26 cellular contexts compared by ENCODE assay signal in genomic region chr11:75721852-75722668, GRCh38. TPM values are rescaled to one million over a fixed set of nuclear protein-coding genes. Genes with fewer than 3 reads are reported as not detected.
DNase-seq lines count a peak whose midpoint lies in the region; FAIRE-seq and TF ChIP-seq lines count a peak whose summit lies in the region.
"Had no signal": no experiment of that assay in that cellular context is flagged by ENCODE, and none has a peak within 500 bp of the region (broad histone marks: within the 10 kb centered on the region; RNA-seq: fewer than 3 reads in every experiment).

No MANE protein-coding gene starts in this region.

- H3K27ac ChIP-seq in endothelial cell of umbilical vein (ENCODE audit: insufficient read depth, low read depth, low read length) (no peak overlapping the region), osteoblast (ENCODE audit: low read depth, low read length) (no peak overlapping the region), SK-N-SH (ENCODE audit: low read depth in 2 of 2, low read length in 1 of 2) (no peak overlapping the region), coronary artery (no peak overlapping the region)
- H3K27ac ChIP-seq: heart left ventricle, pancreas, right atrium auricular region had no signal

- H4K20me1 ChIP-seq in endothelial cell of umbilical vein (replicated peaks; ENCODE audit: control insufficient read depth, extremely low read depth, insufficient read depth, low read length), result no peaks in the 10 kb centered on the region
- no peaks in the 10 kb centered on the region for H4K20me1 ChIP-seq in osteoblast (ENCODE audit: insufficient read depth, low read length)
- H4K20me1 ChIP-seq in SK-N-SH (ENCODE audit: insufficient read depth), result no peaks in the 10 kb centered on the region

- BruUV-seq in endothelial cell of umbilical vein (replicated peaks; lab: Mats Ljungman, UMichigan), result no TSS peak

- H3F3A ChIP-seq in SK-N-SH (replicated peaks; ENCODE audit: insufficient read depth), result no peaks in the 10 kb centered on the region

- no peak for TF ChIP-seq RAD21 in SK-N-SH (IDR thresholded peaks at IDR 0.05; ENCODE audit: low read length)

- H3K4me1 ChIP-seq in endothelial cell of umbilical vein (ENCODE audit: control insufficient read depth, extremely low read depth, insufficient read depth, low read length) (no peaks in the 10 kb centered on the region), osteoblast (ENCODE audit: insufficient read depth, low read length) (no peaks in the 10 kb centered on the region), SK-N-SH (ENCODE audit: control insufficient read depth in 1 of 2, insufficient read depth in 2 of 2, low read depth in 1 of 2, low read length in 1 of 2) (peaks cover 0 to 12% of the 10 kb centered on the region in 2 experiments; a peak in 1 of 4 replicates)
- H3K4me1 ChIP-seq: ascending aorta, pancreas, right atrium auricular region had no signal

- TF ChIP-seq EP300 in SK-N-SH (IDR thresholded peaks at IDR 0.05; ENCODE audit: borderline replicate concordance in 1 of 2, low read depth in 1 of 2, low read length in 1 of 2), result no peak

- intact Hi-C loops in endothelial cell of umbilical vein (cut with micrococcal nuclease), result loop anchor here (2.0 to 5.0 kb wide), 3 partner anchors 81 to 595 kb away; no protein-coding TSS in a partner anchor

- no peaks in the 10 kb centered on the region for H3K9me3 ChIP-seq in endothelial cell of umbilical vein (replicated peaks; ENCODE audit: control insufficient read depth, insufficient read depth, low read length)
- no peaks in the 10 kb centered on the region for H3K9me3 ChIP-seq in osteoblast (ENCODE audit: low read depth, low read length)
- no peaks in the 10 kb centered on the region for H3K9me3 ChIP-seq in SK-N-SH
- H3K9me3 ChIP-seq: ascending aorta, heart left ventricle, pancreas, right atrium auricular region had no signal

- no peak for TF ChIP-seq POLR2A in endothelial cell of umbilical vein (IDR thresholded peaks at IDR 0.05; ENCODE audit: low read depth, low read length)

- H3K79me2 ChIP-seq in endothelial cell of umbilical vein (ENCODE audit: control insufficient read depth, insufficient read depth, low read length) (no peaks in the 10 kb centered on the region), osteoblast (ENCODE audit: insufficient read depth, low read length) (no peaks in the 10 kb centered on the region), SK-N-SH (ENCODE audit: insufficient read depth) (no peaks in the 10 kb centered on the region)

- POLR2A ChIA-PET in endothelial cell of umbilical vein (lab: Charles Lee) (no interaction called here), SK-N-SH (lab: Yijun Ruan, JAX) (no interaction called here)

- H3K9ac ChIP-seq in endothelial cell of umbilical vein (replicated peaks; ENCODE audit: extremely low read depth, insufficient read depth, low read length) (no peak overlapping the region), SK-N-SH (no peak overlapping the region)

- H3K36me3 ChIP-seq in endothelial cell of umbilical vein (ENCODE audit: control insufficient read depth in 2 of 2, extremely low read depth in 1 of 2, insufficient read depth in 2 of 2, low read length in 2 of 2) (no peaks in the 10 kb centered on the region), osteoblast (ENCODE audit: insufficient read depth, low read length) (no peaks in the 10 kb centered on the region), SK-N-SH (replicated peaks in 1 of 2; ENCODE audit: control insufficient read depth in 1 of 2, insufficient read depth in 2 of 2, low read length in 1 of 2) (no peaks in the 10 kb centered on the region)
- H3K36me3 ChIP-seq: ascending aorta, heart left ventricle, pancreas, right atrium auricular region had no signal

- H3K9me1 ChIP-seq in endothelial cell of umbilical vein (replicated peaks; ENCODE audit: control insufficient read depth, extremely low read depth, insufficient read depth, low read length), result no peaks in the 10 kb centered on the region

- H3K27me3 ChIP-seq in endothelial cell of umbilical vein (ENCODE audit: control insufficient read depth in 2 of 2, insufficient read depth in 2 of 2, low read length in 2 of 2), result peaks cover 0 to 2% of the 10 kb centered on the region in 2 experiments
- H3K27me3 ChIP-seq in osteoblast (ENCODE audit: insufficient read depth, low read length), result peaks cover 8% of the 10 kb centered on the region
- no peaks in the 10 kb centered on the region for H3K27me3 ChIP-seq in SK-N-SH (ENCODE audit: insufficient read depth)
- H3K27me3 ChIP-seq: ascending aorta, heart left ventricle, pancreas, right atrium auricular region had no signal

- H3K4me2 ChIP-seq in endothelial cell of umbilical vein (ENCODE audit: insufficient read depth, low read length) (no peak overlapping the region), osteoblast (ENCODE audit: insufficient read depth, low read length) (no peak overlapping the region), SK-N-SH (no peak overlapping the region)

- WGBS in SK-N-SH (ENCODE audit: low lambda C conversion rate), result 91% methylated on average over 14 of the region's 14 CpGs

- TF ChIP-seq CTCF in GM12864 (IDR thresholded peaks at IDR 0.05; ENCODE audit: low read depth, low read length, missing control alignments) (peak; percentile 1), endothelial cell of umbilical vein (IDR thresholded peaks at IDR 0.05; ENCODE audit: extremely low read depth in 1 of 2, insufficient read depth in 1 of 2, low read depth in 1 of 2, low read length in 2 of 2) (no peak), osteoblast (IDR thresholded peaks at IDR 0.05; ENCODE audit: extremely low read depth, low read depth, low read length) (no peak), SK-N-SH (IDR thresholded peaks at IDR 0.05) (no peak), coronary artery (IDR thresholded peaks at IDR 0.05) (no peak)

- H2AFZ ChIP-seq in endothelial cell of umbilical vein (ENCODE audit: low read depth, low read length) (peak overlapping the region; percentile 15), osteoblast (ENCODE audit: low read length) (peak overlapping the region; percentile 18), SK-N-SH (ENCODE audit: low read depth) (no peak overlapping the region)

- no peak overlapping the region for H3K4me3 ChIP-seq in GM12864 (ENCODE audit: low read depth, low read length)
- no peak overlapping the region for H3K4me3 ChIP-seq in endothelial cell of umbilical vein (replicated peaks in 1 of 3; ENCODE audit: insufficient read depth in 1 of 3, low read depth in 1 of 3, low read length in 3 of 3)
- H3K4me3 ChIP-seq in osteoblast (ENCODE audit: insufficient read depth, low read length), result no peak overlapping the region
- no peak overlapping the region for H3K4me3 ChIP-seq in SK-N-SH (ENCODE audit: low read depth in 2 of 2, low read length in 1 of 2)
- H3K4me3 ChIP-seq in coronary artery, result no peak overlapping the region
- H3K4me3 ChIP-seq: ascending aorta, heart left ventricle, pancreas, right atrium auricular region had no signal

- dilution Hi-C loops in endothelial cell of umbilical vein (cut with MboI; ENCODE audit: extremely low pct_ligation_motif_present, low sequenced_read_pairs), result no loop called here

- no peaks in the 10 kb centered on the region for H3K9me2 ChIP-seq in SK-N-SH

- DNase-seq in GM12864 (ENCODE audit: low read depth), result no peak
- peak; percentile 8 for DNase-seq in NCI-H69 (lab: John Stamatoyannopoulos, UW)
- DNase-seq in endothelial cell of umbilical vein (ENCODE audit: low read depth, low spot score), result no peak
- no peak for DNase-seq in osteoblast (ENCODE audit: insufficient read length, low spot score, missing footprints)
- no peak for DNase-seq in frontal cortex (ENCODE audit: low spot score in 2 of 2)
- DNase-seq in SK-N-SH, result no peak
- no peak for DNase-seq in coronary artery (ENCODE audit: low spot score)
- DNase-seq: activated CD4-positive, alpha-beta T cell treated with anti-CD3 and anti-CD28 coated beads, Interleukin-2, amount 10 ng/mL, durations not matched to agents 7 days and 5 days; CD4-positive, CD25-positive, alpha-beta regulatory T cell; effector CD4-positive, alpha-beta T cell; heart left ventricle; NCI-H146; NCI-H446 treated with DMSO at 0.1 percent for 48 hours; NK-92 treated with Interleukin-12 subunit alpha and Interleukin-12 subunit beta, amount 100 ng/mL, for 24 hours; pancreas; stimulated activated CD4-positive, alpha-beta T cell treated with anti-CD3 and anti-CD28 coated beads, Interleukin-12 subunit alpha, Interleukin-12 subunit beta, amount 100 ng/mL, for 4 hours; stimulated activated CD4-positive, alpha-beta T cell treated with anti-CD3 and anti-CD28 coated beads, Interleukin-4, amount 100 ng/mL, for 4 hours; stimulated activated naive CD4-positive, alpha-beta T cell treated with Interleukin-2 at 50 U/mL for 16 hours had no signal

- FAIRE-seq in endothelial cell of umbilical vein (lab: Jason Lieb, UNC) (no peak), frontal cortex (lab: Jason Lieb, UNC) (no peak)
- FAIRE-seq: pancreas had no signal

- CTCF ChIA-PET in endothelial cell of umbilical vein (lab: Charles Lee), result interaction anchor here (0.7 to 2.9 kb wide), 12 partner anchors 16 to 430 kb away, joined by 3 to 33 read pairs (median 6); no protein-coding TSS in a partner anchor
- CTCF ChIA-PET in SK-N-SH (lab: Yijun Ruan, JAX), result interaction anchor here (1.0 to 2.7 kb wide), 12 partner anchors 7 to 146 kb away, joined by 3 to 21 read pairs (median 6); partner anchors contain the start of genes DGAT2 and UVRAG

RNA-seq across cellular contexts. Expression of gene MOGAT2, which starts 4.4 kb away (rescaled TPM):
- total RNA-seq in endothelial cell of umbilical vein (not detected in 2 replicates), osteoblast (not detected in 2 replicates), frontal cortex (not detected)
- polyA plus RNA-seq in endothelial cell of umbilical vein (not detected in 2 replicates), SK-N-SH (2012; rRNA removed) (0.03 TPM in 1 of 2 replicates, not detected in the other)
- polyA plus RNA-seq in endothelial cell of umbilical vein (2011; cell fraction: cytosol; rRNA removed), result not detected in 2 replicates
- polyA plus RNA-seq in endothelial cell of umbilical vein (2011; cell fraction: nucleus; rRNA removed), result not detected in 2 replicates
- not detected in 2 replicates for polyA plus RNA-seq in endothelial cell of umbilical vein (2012)
- polyA minus RNA-seq in endothelial cell of umbilical vein, result 0.17 TPM in 1 of 2 replicates, not detected in the other
- not detected for polyA minus RNA-seq in endothelial cell of umbilical vein (2011; cell fraction: cytosol; rRNA and poly(A)+ RNA removed)
- not detected in 2 replicates for polyA minus RNA-seq in endothelial cell of umbilical vein (2011; cell fraction: nucleus; rRNA and poly(A)+ RNA removed)
- not detected in 2 replicates for polyA plus RNA-seq in SK-N-SH (2012; cell fraction: cytosol; rRNA removed)
- polyA plus RNA-seq in SK-N-SH (2012; cell fraction: nucleus; rRNA removed), result 0.04 TPM in 2 replicates
- total RNA-seq: activated CD4-positive, alpha-beta T cell treated with anti-CD3 and anti-CD28 coated beads, Interleukin-2, amount 10 ng/mL, durations not matched to agents 7 days and 5 days; ascending aorta; CD4-positive, CD25-positive, alpha-beta regulatory T cell; epithelial cell of proximal tubule; G401; mesothelial cell of epicardium; natural killer cell treated with Interleukin-12 subunit alpha and Interleukin-12 subunit beta and Interleukin-15 and Interleukin-18, amount 100 ng/mL, for 72 hours; right atrium auricular region; T-helper 2 cell treated with Interferon-gamma antibody and Interleukin-4, amounts not matched to agents 100 ng/mL and 5 ng/mL, for 36 hours had no signal
- polyA plus RNA-seq: CD4-positive, CD25-positive, alpha-beta regulatory T cell; IgD-negative memory B cell had no signal

RNA-seq across cellular contexts. Expression of gene DGAT2, which starts 46.5 kb away (rescaled TPM):
- 0.55 TPM in 2 replicates for total RNA-seq in endothelial cell of umbilical vein
- 0.79 and 0.83 TPM in 2 replicates for polyA plus RNA-seq in endothelial cell of umbilical vein
- 0.39 and 0.48 TPM in 2 replicates for polyA plus RNA-seq in endothelial cell of umbilical vein (2011; cell fraction: cytosol; rRNA removed)
- polyA plus RNA-seq in endothelial cell of umbilical vein (2011; cell fraction: nucleus; rRNA removed), result 0.39 and 0.68 TPM in 2 replicates
- 1.4 and 2.3 TPM in 2 replicates for polyA plus RNA-seq in endothelial cell of umbilical vein (2012)
- polyA minus RNA-seq in endothelial cell of umbilical vein, result 0.80 and 2.9 TPM in 2 replicates
- 1.4 TPM for polyA minus RNA-seq in endothelial cell of umbilical vein (2011; cell fraction: cytosol; rRNA and poly(A)+ RNA removed)
- polyA minus RNA-seq in endothelial cell of umbilical vein (2011; cell fraction: nucleus; rRNA and poly(A)+ RNA removed), result not detected in 2 replicates
- total RNA-seq in osteoblast, result 2.9 and 3.6 TPM in 2 replicates
- 4.1 TPM for total RNA-seq in frontal cortex
- 1.1 and 1.4 TPM in 2 replicates for polyA plus RNA-seq in SK-N-SH (2012; rRNA removed)
- polyA plus RNA-seq in SK-N-SH (2012; cell fraction: cytosol; rRNA removed), result 0.88 and 1.3 TPM in 2 replicates
- 0.87 and 0.93 TPM in 2 replicates for polyA plus RNA-seq in SK-N-SH (2012; cell fraction: nucleus; rRNA removed)

RNA-seq across cellular contexts. Expression of gene MAP6, which starts 53.2 kb away (rescaled TPM):
- total RNA-seq in endothelial cell of umbilical vein, result 0.18 TPM in 1 of 2 replicates, not detected in the other
- 0.11 and 0.12 TPM in 2 replicates for polyA plus RNA-seq in endothelial cell of umbilical vein
- 0.09 and 0.10 TPM in 2 replicates for polyA plus RNA-seq in endothelial cell of umbilical vein (2011; cell fraction: cytosol; rRNA removed)
- 0.38 and 0.48 TPM in 2 replicates for polyA plus RNA-seq in endothelial cell of umbilical vein (2011; cell fraction: nucleus; rRNA removed)
- polyA plus RNA-seq in endothelial cell of umbilical vein (2012), result 0.12 and 0.23 TPM in 2 replicates
- 0.08 TPM in 1 of 2 replicates, not detected in the other for polyA minus RNA-seq in endothelial cell of umbilical vein
- not detected for polyA minus RNA-seq in endothelial cell of umbilical vein (2011; cell fraction: cytosol; rRNA and poly(A)+ RNA removed)
- 0.14 TPM in 1 of 2 replicates, not detected in the other for polyA minus RNA-seq in endothelial cell of umbilical vein (2011; cell fraction: nucleus; rRNA and poly(A)+ RNA removed)
- total RNA-seq in osteoblast, result 0.72 and 1.5 TPM in 2 replicates
- 64.0 TPM for total RNA-seq in frontal cortex
- 11.1 and 13.1 TPM in 2 replicates for polyA plus RNA-seq in SK-N-SH (2012; rRNA removed)
- polyA plus RNA-seq in SK-N-SH (2012; cell fraction: cytosol; rRNA removed), result 7.3 and 9.7 TPM in 2 replicates
- 35.8 and 41.5 TPM in 2 replicates for polyA plus RNA-seq in SK-N-SH (2012; cell fraction: nucleus; rRNA removed)
- polyA plus RNA-seq: CD4-positive, CD25-positive, alpha-beta regulatory T cell had no signal

Comparison
In these comparisons a context has a peak if more than half of its experiments do, and no peak if none do; other contexts are left out.
1. RNA of gene MAP6, which starts 53.2 kb away (total RNA-seq): 64.0 TPM in frontal cortex (single experiment); 0.72 to 1.5 TPM in osteoblast and 0.18 TPM in endothelial cell of umbilical vein; every median in the first group is over 10 times any median in the second.